Comparison of ENCODE assay signal across 8 cellular contexts in genomic region chr5:165457854-165458481, GRCh38.
DNase-seq lines count a peak whose midpoint lies in the region; FAIRE-seq and TF ChIP-seq lines count a peak whose summit lies in the region.

No MANE protein-coding gene starts in this region.

- CTCF ChIA-PET in AG04450 (lab: Charles Lee), result interaction anchor here (0.5 to 1.4 kb wide), 19 partner anchors 9 to 1889 kb away, joined by 3 to 18 read pairs (median 5); no protein-coding TSS in a partner anchor
- CTCF ChIA-PET in HEK293T (lab: Yijun Ruan, JAX), result interaction anchor here (0.6 kb wide), 1 partner anchor 114 kb away, joined by 3 read pairs; no protein-coding TSS in a partner anchor

- no peaks in the 10 kb centered on the region for H3K4me1 ChIP-seq in hepatocyte (ENCODE audit: insufficient read depth)

- H3K9me3 ChIP-seq in AG04450 (ENCODE audit: control insufficient read depth, insufficient read depth, low read length), result no peaks in the 10 kb centered on the region
- no peaks in the 10 kb centered on the region for H3K9me3 ChIP-seq in hepatocyte (ENCODE audit: low read depth)

- H3K4me2 ChIP-seq in hepatocyte, result no peak overlapping the region

- no peaks in the 10 kb centered on the region for H3K79me2 ChIP-seq in hepatocyte

- DNase-seq in AG04450 (ENCODE audit: low read depth, low spot score) (peak; percentile 13), HEK293T (ENCODE audit: extremely low spot score) (peak; percentile 20), RKO (ENCODE audit: low spot score) (peak; percentile 52), hepatocyte (ENCODE audit: low spot score) (peak; percentile 57), urothelium cell line (ENCODE audit: low spot score) (no peak), posterior vena cava (ENCODE audit: low spot score) (no peak), NCI-H510A treated with DMSO at 0.1 percent for 48 hours (lab: John Stamatoyannopoulos, UW) (no peak)
- DNase-seq in stimulated activated naive CD4-positive, alpha-beta T cell (lab: John Stamatoyannopoulos, UW), result no peak

- no peak for FAIRE-seq in urothelium cell line (lab: Jason Lieb, UNC)

- no peak overlapping the region for H3K27ac ChIP-seq in AG04450 (ENCODE audit: low read depth, low read length)
- H3K27ac ChIP-seq in hepatocyte, result no peak overlapping the region

- TF ChIP-seq CTCF in AG04450 (IDR thresholded peaks at IDR 0.05; ENCODE audit: low read depth, low read length), result peak; percentile 83
- peak; percentile 74 for TF ChIP-seq CTCF in hepatocyte (IDR thresholded peaks at IDR 0.05; ENCODE audit: poor library complexity)

- no peaks in the 10 kb centered on the region for H3K9me2 ChIP-seq in hepatocyte (replicated peaks; ENCODE audit: insufficient read depth)

- H3K4me3 ChIP-seq in AG04450 (ENCODE audit: low read depth, low read length), result no peak overlapping the region
- H3K4me3 ChIP-seq in hepatocyte, result no peak overlapping the region

- WGBS in hepatocyte (ENCODE audit: low lambda C conversion rate, missing lambda C conversion rate), result 16% methylated on average over 5 of the region's 5 CpGs

- no peaks in the 10 kb centered on the region for H4K20me1 ChIP-seq in hepatocyte (ENCODE audit: insufficient read depth, poor library complexity, severe bottlenecking)

- intact Hi-C loops in posterior vena cava (cut with DNase I), result no loop called here

- no peak overlapping the region for H2AFZ ChIP-seq in hepatocyte

- no peaks in the 10 kb centered on the region for H3K36me3 ChIP-seq in hepatocyte (replicated peaks; ENCODE audit: insufficient read depth, low read depth)

- POLR2A ChIA-PET in AG04450 (lab: Yijun Ruan, JAX) (no interaction called here), HEK293T (lab: Yijun Ruan, JAX) (no interaction called here)

- H3K27me3 ChIP-seq in AG04450 (ENCODE audit: control insufficient read depth, insufficient read depth, low read length) (no peaks in the 10 kb centered on the region), hepatocyte (no peaks in the 10 kb centered on the region)

TF ChIP-seq in HEK293T, 16 proteins besides CTCF, POLR2A, EP300 and RAD21:
- TF ChIP-seq ELF4 (IDR thresholded peaks at IDR 0.05) (no peak), CTBP1 (IDR thresholded peaks at IDR 0.05; ENCODE audit: borderline replicate concordance) (no peak), TARDBP (IDR thresholded peaks at IDR 0.05) (no peak), FOXK2 (IDR thresholded peaks at IDR 0.05) (no peak), LEF1 (IDR thresholded peaks at IDR 0.05; ENCODE audit: borderline replicate concordance) (no peak), SP1 (IDR thresholded peaks at IDR 0.05) (no peak), SUZ12 (IDR thresholded peaks at IDR 0.05) (no peak), L3MBTL2 (conservative IDR thresholded peaks at IDR 0.05) (no peak), PKNOX1 (IDR thresholded peaks at IDR 0.05) (no peak), FOXA1 (IDR thresholded peaks at IDR 0.05) (no peak), FOXM1 (IDR thresholded peaks at IDR 0.05; ENCODE audit: borderline replicate concordance) (no peak), BHLHE40 (IDR thresholded peaks at IDR 0.05; ENCODE audit: borderline replicate concordance) (no peak), ARNT (IDR thresholded peaks at IDR 0.05) (no peak), NFRKB (IDR thresholded peaks at IDR 0.05) (no peak), ZNF384 (IDR thresholded peaks at IDR 0.05) (no peak), HDGF (IDR thresholded peaks at IDR 0.05; ENCODE audit: borderline replicate concordance) (no peak)

Comparison
In these comparisons a context has a peak if more than half of its experiments do, and no peak if none do; other contexts are left out.
1. DNase-seq: peak in AG04450 (single experiment), HEK293T (single experiment), RKO (single experiment) and hepatocyte (single experiment); none in urothelium cell line (single experiment), posterior vena cava (single experiment), stimulated activated naive CD4-positive, alpha-beta T cell (0 of 6) and NCI-H510A treated with DMSO at 0.1 percent for 48 hours (single experiment).